Comparison of ENCODE assay signal across 8 cellular contexts in genomic region chr1:28927442-28928305, GRCh38. TPM values are rescaled to one million over a fixed set of nuclear protein-coding genes. Genes with fewer than 3 reads are reported as not detected.
DNase-seq lines count a peak whose midpoint lies in the region; ATAC-seq lines count a peak whose summit lies in the region.

No MANE protein-coding gene starts in this region.

- DNase-seq in DMS 273 treated with DMSO at 0.1 percent for 48 hours (lab: John Stamatoyannopoulos, UW) (peak; percentile 38), memory B cell (ENCODE audit: low spot score in 2 of 2) (peak in 1 of 2 donors; percentile 16), ureter (ENCODE audit: low spot score) (no peak), activated gamma-delta T cell (lab: John Stamatoyannopoulos, UW) (no peak)

- H3K4me1 Mint-ChIP-seq in IgD-negative memory B cell (peaks cover 28 to 52% (median 52%) of the 10 kb centered on the region in 3 donors), memory B cell (peaks cover 37% of the 10 kb centered on the region)
- peaks cover 36% of the 10 kb centered on the region for H3K4me1 Mint-ChIP-seq in activated T-helper 17 cell treated with anti-CD3 and anti-CD28 coated beads, Interleukin-2, amount 50 U/mL, for 72 hours

- H3K27ac Mint-ChIP-seq in IgD-negative memory B cell (peak overlapping the region; percentile 51 to 96 (median 64)), memory B cell (peak overlapping the region; percentile 93)
- peak overlapping the region; percentile 80 for H3K27ac Mint-ChIP-seq in activated T-helper 17 cell treated with anti-CD3 and anti-CD28 coated beads, Interleukin-2, amount 50 U/mL, for 72 hours

- H3K36me3 Mint-ChIP-seq in IgD-negative memory B cell (peaks cover 2% of the 10 kb centered on the region), memory B cell (peaks cover 2% of the 10 kb centered on the region)
- H3K36me3 Mint-ChIP-seq in activated T-helper 17 cell treated with anti-CD3 and anti-CD28 coated beads, Interleukin-2, amount 50 U/mL, for 72 hours (ENCODE audit: low read depth) = no peaks in the 10 kb centered on the region

- peak; percentile 30 for ATAC-seq in activated T-helper 17 cell treated with anti-CD3 and anti-CD28 coated beads, Interleukin-2, amount 50 U/mL, for 72 hours (replicated peaks)
- ATAC-seq in memory B cell (ENCODE audit: low read depth) (peak; percentile 56), GM19467 (IDR thresholded peaks at IDR 0.05; ENCODE audit: unreplicated experiment) (no peak), HG02884 (IDR thresholded peaks at IDR 0.05; ENCODE audit: unreplicated experiment) (no peak)

- H3K27me3 Mint-ChIP-seq in IgD-negative memory B cell (no peaks in the 10 kb centered on the region), memory B cell (no peaks in the 10 kb centered on the region)
- H3K27me3 Mint-ChIP-seq in activated T-helper 17 cell treated with anti-CD3 and anti-CD28 coated beads, Interleukin-2, amount 50 U/mL, for 72 hours = no peaks in the 10 kb centered on the region

- peak overlapping the region; percentile 59 to 94 (median 82) for H3K4me3 Mint-ChIP-seq in IgD-negative memory B cell
- H3K4me3 Mint-ChIP-seq in activated T-helper 17 cell treated with anti-CD3 and anti-CD28 coated beads, Interleukin-2, amount 50 U/mL, for 72 hours = peak overlapping the region; percentile 73
- H3K4me3 Mint-ChIP-seq in memory B cell = peak overlapping the region; percentile 70

- H3K9me3 Mint-ChIP-seq in IgD-negative memory B cell (no peaks in the 10 kb centered on the region), memory B cell (no peaks in the 10 kb centered on the region)
- no peaks in the 10 kb centered on the region for H3K9me3 Mint-ChIP-seq in activated T-helper 17 cell treated with anti-CD3 and anti-CD28 coated beads, Interleukin-2, amount 50 U/mL, for 72 hours

RNA-seq across cellular contexts. Expression of gene EPB41, which starts 13.3 kb away (rescaled TPM):
- 78.9 TPM for polyA plus RNA-seq in IgD-negative memory B cell
- 10 to 100 TPM; 40.0 to 63.2 TPM for total RNA-seq in activated T-helper 17 cell treated with anti-CD3 and anti-CD28 coated beads, Interleukin-2, amount 50 U/mL, for 72 hours
- 109 TPM for total RNA-seq in ureter

Comparison
In these comparisons a context has a peak if more than half of its experiments do, and no peak if none do; other contexts are left out.
1. ATAC-seq: peak in activated T-helper 17 cell treated with anti-CD3 and anti-CD28 coated beads, Interleukin-2, amount 50 U/mL, for 72 hours (single experiment) and memory B cell (single experiment); none in GM19467 (single experiment) and HG02884 (single experiment).
2. Peak in every context shown above with its lines, with median percentiles within 50 percentile points of each other: H3K27ac Mint-ChIP-seq and H3K4me3 Mint-ChIP-seq.